ENCODE assay signal across 3 cellular contexts in genomic region chr3:103227651-103228050, GRCh38.
"Had no signal": no experiment of that assay in that cellular context is flagged by ENCODE, and none has a peak within 500 bp of the region (broad histone marks: within the 10 kb centered on the region; RNA-seq: fewer than 3 reads in every experiment).

No MANE protein-coding gene starts in this region.

- H3K4me3 ChIP-seq: GM12878 had no signal

- DNase-seq: GDM1, GF-D8 had no signal
